ENCODE assay signal across 25 cellular contexts in genomic region chr21:34100337-34100736, GRCh38.
"Had no signal": no experiment of that assay in that cellular context is flagged by ENCODE, and none has a peak within 500 bp of the region (broad histone marks: within the 10 kb centered on the region; RNA-seq: fewer than 3 reads in every experiment).

No MANE protein-coding gene starts in this region.

- H3K4me1 ChIP-seq: Peyer's patch had no signal

- H3K27me3 ChIP-seq: body of pancreas, Peyer's patch, SJSA1 had no signal

- H3K27ac ChIP-seq: body of pancreas, Peyer's patch, SJSA1 had no signal

- H3K27me3 Mint-ChIP-seq: activated B cell treated with CpG ODN at 0.5 μM for 24 hours; activated CD4-positive, alpha-beta memory T cell treated with anti-CD3 and anti-CD28 coated beads for 36 hours; activated CD4-positive, alpha-beta T cell treated with anti-CD3 and anti-CD28 coated beads, Interleukin-2, amount 10 ng/mL, durations not matched to agents 24 days and 14 days; activated naive CD4-positive, alpha-beta T cell treated with anti-CD3 and anti-CD28 coated beads, Interleukin-2, amount 10 ng/mL, durations not matched to agents 7 days and 5 days; central memory CD8-positive, alpha-beta T cell; T-helper 17 cell had no signal

- H3K9me3 Mint-ChIP-seq: activated B cell treated with CpG ODN at 0.5 μM for 24 hours; activated CD4-positive, alpha-beta memory T cell treated with anti-CD3 and anti-CD28 coated beads for 36 hours; activated naive CD4-positive, alpha-beta T cell treated with anti-CD3 and anti-CD28 coated beads, Interleukin-2, amount 10 ng/mL, durations not matched to agents 7 days and 5 days; activated T-helper 2 cell treated with anti-CD3 and anti-CD28 coated beads, Interferon-gamma antibody, Interleukin-2, Interleukin-4, amounts not matched to agents 10 μg/mL and 5 μg/mL and 100 μg/mL, durations not matched to agents 14 hours and 24 hours and 36 hours; central memory CD8-positive, alpha-beta T cell had no signal

- H3K4me3 Mint-ChIP-seq: activated B cell treated with CpG ODN at 0.5 μM for 24 hours; activated CD4-positive, alpha-beta memory T cell treated with anti-CD3 and anti-CD28 coated beads for 36 hours; activated CD4-positive, alpha-beta T cell treated with anti-CD3 and anti-CD28 coated beads, Interleukin-2, amount 10 ng/mL, durations not matched to agents 24 days and 14 days; activated naive CD4-positive, alpha-beta T cell treated with anti-CD3 and anti-CD28 coated beads, Interleukin-2, amount 10 ng/mL, durations not matched to agents 7 days and 5 days; central memory CD8-positive, alpha-beta T cell; T-helper 17 cell had no signal

- H3K27ac Mint-ChIP-seq: activated B cell treated with CpG ODN at 0.5 μM for 24 hours; activated CD4-positive, alpha-beta T cell treated with anti-CD3 and anti-CD28 coated beads, Interleukin-2, amount 10 ng/mL, durations not matched to agents 24 days and 14 days; activated naive CD4-positive, alpha-beta T cell treated with anti-CD3 and anti-CD28 coated beads, Interleukin-2, amount 10 ng/mL, durations not matched to agents 7 days and 5 days; activated T-helper 2 cell treated with anti-CD3 and anti-CD28 coated beads, Interferon-gamma antibody, Interleukin-2, Interleukin-4, amounts not matched to agents 10 μg/mL and 5 μg/mL and 100 μg/mL, durations not matched to agents 14 hours and 24 hours and 36 hours; T-helper 17 cell had no signal

- H3K9me3 ChIP-seq: body of pancreas, Peyer's patch, SJSA1 had no signal

- H3K4me3 ChIP-seq: body of pancreas, Peyer's patch, SJSA1 had no signal

- ATAC-seq: body of pancreas, SK-N-SH treated with all-trans-retinoic acid at 6 μM for 48 hours, T-helper 17 cell had no signal

- DNase-seq: activated B cell treated with CpG ODN at 0.5 μM for 24 hours; activated CD4-positive, alpha-beta memory T cell treated with anti-CD3 and anti-CD28 coated beads for 36 hours; activated CD4-positive, alpha-beta T cell treated with anti-CD3 and anti-CD28 coated beads for 1 hour; activated CD4-positive, alpha-beta T cell treated with anti-CD3 and anti-CD28 coated beads, Interleukin-2, amount 10 ng/mL, durations not matched to agents 24 days and 14 days; activated CD8-positive, alpha-beta memory T cell treated with anti-CD3 and anti-CD28 coated beads for 24 hours; activated gamma-delta T cell treated with Interleukin-2 at 50 U/mL for 16 hours; activated naive CD4-positive, alpha-beta T cell treated with anti-CD3 and anti-CD28 coated beads, Interleukin-2, amount 10 ng/mL, durations not matched to agents 7 days and 5 days; activated T-cell treated with anti-CD3 and anti-CD28 coated beads, Interleukin-2, amount 50 U/mL, for 48 hours; aorta; body of pancreas; KBM-7; NCI-H1048; NCI-H146; NCI-H187 treated with DMSO at 0.1 percent for 48 hours; NCI-H2081 treated with DMSO at 0.1 percent for 48 hours; NCI-H446; NCI-H524; Peyer's patch; SHP77; T-helper 17 cell; T-helper 9 cell had no signal
